ENCODE assay signal across 8 cellular contexts in the genomic region with DNA sequence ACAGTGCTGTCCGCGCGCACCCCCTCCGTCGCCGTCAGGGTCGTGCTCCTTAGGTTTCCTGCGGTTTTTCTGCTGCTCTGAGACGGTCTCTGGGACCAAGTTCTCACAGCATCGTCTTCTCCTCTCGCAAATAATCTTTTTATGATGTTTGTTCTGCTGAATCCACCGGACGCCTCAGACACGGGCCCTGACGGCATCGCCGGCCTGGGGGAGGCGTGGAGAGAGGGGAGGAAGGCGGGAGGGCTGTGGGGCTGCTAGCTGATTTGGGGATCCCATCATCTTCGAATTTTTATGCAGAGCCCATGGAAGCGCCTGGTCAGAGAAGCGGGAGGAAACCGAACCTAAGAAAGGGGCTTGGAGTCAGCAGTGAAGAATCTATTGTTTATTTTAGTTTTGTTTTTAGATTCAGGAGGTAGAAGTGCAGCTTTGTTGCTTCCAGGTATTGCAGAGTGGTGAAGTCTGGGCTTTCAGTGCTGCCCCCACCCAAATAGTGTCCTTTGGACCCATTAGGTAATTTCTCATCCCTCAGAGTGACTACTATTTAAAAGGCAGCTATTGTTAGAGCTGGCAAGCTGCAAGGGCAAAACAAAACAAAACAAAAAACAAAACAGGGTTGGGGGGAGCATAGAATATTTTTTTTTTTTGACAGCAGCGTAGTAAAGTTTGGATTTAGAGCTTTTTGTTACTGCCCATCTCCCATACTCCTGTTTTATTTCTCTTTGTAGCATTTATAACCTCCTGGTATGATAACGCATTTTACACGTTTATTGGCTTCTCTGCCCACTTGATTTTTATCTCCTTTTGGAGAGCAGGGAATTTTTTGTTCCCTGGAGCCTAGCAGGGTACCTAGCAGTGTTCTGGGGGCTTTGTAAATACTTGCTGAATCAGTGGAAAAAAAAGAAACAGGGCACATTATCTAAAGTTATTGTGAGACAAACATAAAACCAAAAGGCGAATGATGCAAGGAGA.
DNase-seq lines count a peak whose midpoint lies in the region; FAIRE-seq and TF ChIP-seq lines count a peak whose summit lies in the region.

No MANE protein-coding gene starts in this region.

- H3K9me3 ChIP-seq in HEK293 (ENCODE audit: control insufficient read depth, insufficient read depth, low read depth, low read length) = no peaks in the 10 kb centered on the region
- H3K9me3 ChIP-seq in liver (ENCODE audit: control insufficient read depth in 4 of 4, low read length in 3 of 4) = no peaks in the 10 kb centered on the region

- CTCF ChIA-PET in HEK293 (lab: Yijun Ruan, JAX) = no interaction called here

- POLR2A ChIA-PET in HEK293 (lab: Yijun Ruan, JAX) = interaction anchor here (1.0 kb wide), 1 partner anchor 66 kb away, joined by 3 read pairs; no protein-coding TSS in a partner anchor

- DNase-seq in NCI-H748 (lab: John Stamatoyannopoulos, UW; ENCODE audit: unreplicated experiment) (peak; percentile 37), NCI-H748 treated with DMSO at 0.1 percent for 48 hours (lab: John Stamatoyannopoulos, UW) (no peak), NCI-H2107 treated with DMSO at 0.1 percent for 48 hours (lab: John Stamatoyannopoulos, UW; ENCODE audit: unreplicated experiment) (peak; percentile 21), bronchial epithelial cell (ENCODE audit: low read depth) (peak; percentile 10)
- DNase-seq in stimulated activated naive CD4-positive, alpha-beta T cell (lab: John Stamatoyannopoulos, UW) = peak in 4 of 6 experiments; percentile 35 to 63 (median 50)
- DNase-seq in activated effector memory CD4-positive, alpha-beta T cell treated with anti-CD3 and anti-CD28 coated beads, Interleukin-2, amount 50 U/mL, for 16 hours = no peak

- 4% methylated on average over 27 of the region's 27 CpGs for WGBS in liver

- H3K27me3 ChIP-seq in bronchial epithelial cell (ENCODE audit: control insufficient read depth, insufficient read depth, low read length) (no peaks in the 10 kb centered on the region), liver (ENCODE audit: control insufficient read depth in 4 of 4, insufficient read depth in 4 of 4, low read length in 3 of 4) (peaks cover 0 to 2% (median 0%) of the 10 kb centered on the region in 4 donors)

- H3K27ac ChIP-seq in HEK293 (ENCODE audit: extremely low read depth, low read depth, low read length) (peak overlapping the region; percentile 68), liver (ENCODE audit: low read depth in 1 of 2, low read length in 2 of 2) (peak overlapping the region; percentile 85 to 87)

- peak overlapping the region; percentile 66 to 76 for H3K9ac ChIP-seq in liver (ENCODE audit: low read depth in 1 of 2, low read length in 2 of 2)

- TF ChIP-seq CTCF in HEK293 (tag by site-specific recombination; IDR thresholded peaks at IDR 0.05) (no peak), bronchial epithelial cell (IDR thresholded peaks at IDR 0.05; ENCODE audit: insufficient read depth, low read length, severe bottlenecking) (no peak), liver (IDR thresholded peaks at IDR 0.05; ENCODE audit: low read depth, low read length, missing input control) (no peak)

- no peaks in the 10 kb centered on the region for H3K36me3 ChIP-seq in HEK293 (ENCODE audit: control insufficient read depth in 2 of 2, insufficient read depth in 1 of 2, low read length in 2 of 2)
- no peaks in the 10 kb centered on the region for H3K36me3 ChIP-seq in bronchial epithelial cell (ENCODE audit: control insufficient read depth, insufficient read depth, low read length)
- no peaks in the 10 kb centered on the region for H3K36me3 ChIP-seq in liver (ENCODE audit: control insufficient read depth in 4 of 4, insufficient read depth in 3 of 4, low read depth in 1 of 4, low read length in 3 of 4)

- no peak for TF ChIP-seq RAD21 in liver (IDR thresholded peaks at IDR 0.05)

- FAIRE-seq in bronchial epithelial cell (lab: Jason Lieb, UNC) = no peak

- peak overlapping the region; percentile 50 for H3K4me3 ChIP-seq in HEK293 (ENCODE audit: low read depth, low read length)
- H3K4me3 ChIP-seq in bronchial epithelial cell (ENCODE audit: low read depth, low read length) = peak overlapping the region; percentile 78
- H3K4me3 ChIP-seq in liver (ENCODE audit: low read depth in 1 of 3, low read length in 3 of 3) = peak overlapping the region; percentile 75 to 88 (median 76)

- peaks cover 19% of the 10 kb centered on the region for H3K4me1 ChIP-seq in HEK293 (ENCODE audit: control insufficient read depth, insufficient read depth, low read length)
- peaks cover 0 to 15% (median 10%) of the 10 kb centered on the region in 4 donors for H3K4me1 ChIP-seq in liver (ENCODE audit: control insufficient read depth in 4 of 4, insufficient read depth in 4 of 4, low read length in 3 of 4)

TF ChIP-seq in HEK293, 187 proteins besides CTCF, POLR2A, EP300 and RAD21 (continues in another document):
- no peak for TF ChIP-seq ZNF664 (tag by site-specific recombination; IDR thresholded peaks at IDR 0.05)
- TF ChIP-seq ZBTB8A (tag by site-specific recombination; IDR thresholded peaks at IDR 0.05) = peak; percentile 35; the same call in 1 of the 2 replicates
- TF ChIP-seq ZNF211 (tag by site-specific recombination; IDR thresholded peaks at IDR 0.05; ENCODE audit: low read depth) = no peak
- TF ChIP-seq, protein P1, sequence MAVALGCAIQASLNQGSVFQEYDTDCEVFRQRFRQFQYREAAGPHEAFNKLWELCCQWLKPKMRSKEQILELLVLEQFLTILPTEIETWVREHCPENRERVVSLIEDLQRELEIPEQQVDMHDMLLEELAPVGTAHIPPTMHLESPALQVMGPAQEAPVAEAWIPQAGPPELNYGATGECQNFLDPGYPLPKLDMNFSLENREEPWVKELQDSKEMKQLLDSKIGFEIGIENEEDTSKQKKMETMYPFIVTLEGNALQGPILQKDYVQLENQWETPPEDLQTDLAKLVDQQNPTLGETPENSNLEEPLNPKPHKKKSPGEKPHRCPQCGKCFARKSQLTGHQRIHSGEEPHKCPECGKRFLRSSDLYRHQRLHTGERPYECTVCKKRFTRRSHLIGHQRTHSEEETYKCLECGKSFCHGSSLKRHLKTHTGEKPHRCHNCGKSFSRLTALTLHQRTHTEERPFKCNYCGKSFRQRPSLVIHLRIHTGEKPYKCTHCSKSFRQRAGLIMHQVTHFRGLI (tag by site-specific recombination; IDR thresholded peaks at IDR 0.05) = no peak
- TF ChIP-seq SP3 (tag by site-specific recombination; IDR thresholded peaks at IDR 0.05) = no peak
- TF ChIP-seq, protein P2, sequence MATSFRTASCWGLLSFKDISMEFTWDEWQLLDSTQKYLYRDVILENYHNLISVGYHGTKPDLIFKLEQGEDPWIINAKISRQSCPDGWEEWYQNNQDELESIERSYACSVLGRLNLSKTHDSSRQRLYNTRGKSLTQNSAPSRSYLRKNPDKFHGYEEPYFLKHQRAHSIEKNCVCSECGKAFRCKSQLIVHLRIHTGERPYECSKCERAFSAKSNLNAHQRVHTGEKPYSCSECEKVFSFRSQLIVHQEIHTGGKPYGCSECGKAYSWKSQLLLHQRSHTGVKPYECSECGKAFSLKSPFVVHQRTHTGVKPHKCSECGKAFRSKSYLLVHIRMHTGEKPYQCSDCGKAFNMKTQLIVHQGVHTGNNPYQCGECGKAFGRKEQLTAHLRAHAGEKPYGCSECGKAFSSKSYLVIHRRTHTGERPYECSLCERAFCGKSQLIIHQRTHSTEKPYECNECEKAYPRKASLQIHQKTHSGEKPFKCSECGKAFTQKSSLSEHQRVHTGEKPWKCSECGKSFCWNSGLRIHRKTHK (tag by site-specific recombination; IDR thresholded peaks at IDR 0.05) = no peak
- no peak for TF ChIP-seq KLF8 (tag by site-specific recombination; IDR thresholded peaks at IDR 0.05)
- TF ChIP-seq GLIS1 (tag by site-specific recombination; IDR thresholded peaks at IDR 0.05) = peak; percentile 48
- no peak for TF ChIP-seq BCL11B (tag by site-specific recombination; IDR thresholded peaks at IDR 0.05; ENCODE audit: low read depth)
- TF ChIP-seq ZNF677 (tag by site-specific recombination; IDR thresholded peaks at IDR 0.05) = no peak

TF ChIP-seq in liver, 16 proteins besides CTCF, POLR2A, EP300 and RAD21:
- TF ChIP-seq HNF4A (conservative IDR thresholded peaks at IDR 0.05) = peak; percentile 72 to 85
- TF ChIP-seq JUND (IDR thresholded peaks at IDR 0.05) = peak; percentile 11 to 17
- TF ChIP-seq GABPA (IDR thresholded peaks at IDR 0.05 in 1 of 2, conservative IDR thresholded peaks at IDR 0.05 in 1 of 2) = no peak
- TF ChIP-seq, protein P3, sequence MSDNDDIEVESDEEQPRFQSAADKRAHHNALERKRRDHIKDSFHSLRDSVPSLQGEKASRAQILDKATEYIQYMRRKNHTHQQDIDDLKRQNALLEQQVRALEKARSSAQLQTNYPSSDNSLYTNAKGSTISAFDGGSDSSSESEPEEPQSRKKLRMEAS (IDR thresholded peaks at IDR 0.05) = peak; percentile 9
- TF ChIP-seq, protein P4, sequence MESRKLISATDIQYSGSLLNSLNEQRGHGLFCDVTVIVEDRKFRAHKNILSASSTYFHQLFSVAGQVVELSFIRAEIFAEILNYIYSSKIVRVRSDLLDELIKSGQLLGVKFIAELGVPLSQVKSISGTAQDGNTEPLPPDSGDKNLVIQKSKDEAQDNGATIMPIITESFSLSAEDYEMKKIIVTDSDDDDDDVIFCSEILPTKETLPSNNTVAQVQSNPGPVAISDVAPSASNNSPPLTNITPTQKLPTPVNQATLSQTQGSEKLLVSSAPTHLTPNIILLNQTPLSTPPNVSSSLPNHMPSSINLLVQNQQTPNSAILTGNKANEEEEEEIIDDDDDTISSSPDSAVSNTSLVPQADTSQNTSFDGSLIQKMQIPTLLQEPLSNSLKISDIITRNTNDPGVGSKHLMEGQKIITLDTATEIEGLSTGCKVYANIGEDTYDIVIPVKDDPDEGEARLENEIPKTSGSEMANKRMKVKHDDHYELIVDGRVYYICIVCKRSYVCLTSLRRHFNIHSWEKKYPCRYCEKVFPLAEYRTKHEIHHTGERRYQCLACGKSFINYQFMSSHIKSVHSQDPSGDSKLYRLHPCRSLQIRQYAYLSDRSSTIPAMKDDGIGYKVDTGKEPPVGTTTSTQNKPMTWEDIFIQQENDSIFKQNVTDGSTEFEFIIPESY (IDR thresholded peaks at IDR 0.05) = no peak
- TF ChIP-seq SP1 (IDR thresholded peaks at IDR 0.05) = no peak
- no peak for TF ChIP-seq YY1 (IDR thresholded peaks at IDR 0.05)
- TF ChIP-seq EGR1 (IDR thresholded peaks at IDR 0.05; ENCODE audit: low read depth in 2 of 2) = no peak
- TF ChIP-seq NR2F2 (IDR thresholded peaks at IDR 0.05) = no peak
- no peak for TF ChIP-seq FOXA1 (IDR thresholded peaks at IDR 0.05)
- peak; percentile 23 for TF ChIP-seq HNF4G (IDR thresholded peaks at IDR 0.05)
TF ChIP-seq in liver: peak in this region for 4.

Comparison
In these comparisons a context has a peak if more than half of its experiments do, and no peak if none do; other contexts are left out.
1. DNase-seq: peak in NCI-H748 (single experiment), NCI-H2107 treated with DMSO at 0.1 percent for 48 hours (single experiment), bronchial epithelial cell (single experiment) and stimulated activated naive CD4-positive, alpha-beta T cell (4 of 6); none in NCI-H748 treated with DMSO at 0.1 percent for 48 hours (single experiment) and activated effector memory CD4-positive, alpha-beta T cell treated with anti-CD3 and anti-CD28 coated beads, Interleukin-2, amount 50 U/mL, for 16 hours (single experiment).
2. Peak in every context shown above with its lines, with median percentiles within 50 percentile points of each other: H3K4me3 ChIP-seq.